In the genomic region with DNA sequence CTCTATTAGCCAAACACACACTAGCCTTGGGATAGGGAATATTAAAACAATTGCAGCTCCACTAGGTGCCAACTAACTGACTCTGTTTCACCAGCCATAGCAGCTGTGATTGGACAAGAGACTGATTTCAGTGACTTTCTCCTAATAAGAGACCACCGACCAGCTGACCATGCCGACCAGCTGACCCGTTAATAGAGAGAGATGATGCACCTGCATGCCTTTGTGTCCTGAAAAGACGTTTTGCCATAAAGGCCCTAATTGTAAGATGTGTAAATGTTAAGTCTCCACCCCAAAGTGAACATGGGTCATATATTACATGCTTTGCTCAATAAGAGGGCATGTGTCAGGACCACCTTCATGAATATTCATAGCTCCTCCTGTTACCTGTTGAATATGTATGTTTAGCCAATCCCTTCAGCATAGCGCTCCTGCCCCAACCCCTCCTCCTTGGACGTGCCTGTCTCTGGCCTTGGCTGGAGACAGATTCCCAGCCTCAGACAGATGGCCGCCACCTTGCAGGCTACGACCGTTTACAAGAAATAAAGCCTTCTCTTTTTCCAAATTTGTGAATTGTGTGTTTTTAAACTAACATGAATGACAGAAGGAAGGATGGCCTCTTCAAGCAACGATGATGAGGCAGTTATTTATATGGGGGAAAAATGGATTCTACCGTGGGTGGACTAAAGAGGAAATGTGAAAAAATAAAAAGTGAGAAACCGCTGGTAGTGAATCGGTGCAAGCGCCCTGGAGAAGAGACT, we compare ENCODE assay signal across 9 cellular contexts. TPM values are rescaled to one million over a fixed set of nuclear protein-coding genes. Genes with fewer than 3 reads are reported as not detected.
A peak's percentile ranks its signal among the peaks of the same experiment; 100 is the strongest.
DNase-seq lines count a peak whose midpoint lies in the region; ATAC-seq and TF ChIP-seq lines count a peak whose summit lies in the region.
"Had no signal": no experiment of that assay in that cellular context is flagged by ENCODE, and none has a peak within 500 bp of the region (broad histone marks: within the 10 kb centered on the region; RNA-seq: fewer than 3 reads in every experiment).

No MANE protein-coding gene starts in this region.

- DNase-seq in GF-D8 (lab: John Stamatoyannopoulos, UW) (peak; percentile 49), NCI-H774 (lab: John Stamatoyannopoulos, UW) (peak; percentile 50), choroid plexus epithelial cell (ENCODE audit: low read depth) (peak; percentile 6), midbrain (lab: John Stamatoyannopoulos, UW) (peak; percentile 49), vagina (ENCODE audit: extremely low spot score in 2 of 2) (no peak), NCI-H446 treated with DMSO at 0.1 percent for 48 hours (lab: John Stamatoyannopoulos, UW) (no peak), NCI-H2107 treated with DMSO at 0.1 percent for 48 hours (lab: John Stamatoyannopoulos, UW; ENCODE audit: unreplicated experiment) (no peak)

- intact Hi-C loops in vagina (cut with DNase I): no loop called here

- no peak for ATAC-seq in HG03159 (IDR thresholded peaks at IDR 0.05; ENCODE audit: unreplicated experiment)

- no peaks in the 10 kb centered on the region for H3K27me3 ChIP-seq in vagina
- H3K27me3 ChIP-seq: SJSA1 had no signal

- H3K4me3 ChIP-seq in choroid plexus epithelial cell (ENCODE audit: low read depth, low read length) (peak overlapping the region; percentile 98), vagina (peak overlapping the region; percentile 65 to 90)

- H3K36me3 ChIP-seq in vagina: peaks cover 0 to 10% of the 10 kb centered on the region in 2 donors

- TF ChIP-seq CTCF in choroid plexus epithelial cell (conservative IDR thresholded peaks at IDR 0.05; ENCODE audit: low read depth, low read length): no peak
- TF ChIP-seq CTCF in vagina (IDR thresholded peaks at IDR 0.05): no peak

- peak overlapping the region; percentile 83 for H3K27ac ChIP-seq in vagina
- H3K27ac ChIP-seq: SJSA1 had no signal

- H3K9me3 ChIP-seq in vagina: no peaks in the 10 kb centered on the region
- H3K9me3 ChIP-seq: SJSA1 had no signal

- H3K4me1 ChIP-seq in vagina: peaks cover 69% of the 10 kb centered on the region

- TF ChIP-seq POLR2A in vagina (IDR thresholded peaks at IDR 0.05): no peak

RNA-seq across cellular contexts. Expression of a gene that starts 1.2 kb away (rescaled TPM):
- 75.9 TPM for total RNA-seq in vagina

RNA-seq across cellular contexts. Expression of a gene that starts 3.6 kb away (rescaled TPM):
- 26.8 TPM for total RNA-seq in vagina

Comparison
In these comparisons a context has a peak if more than half of its experiments do, and no peak if none do; other contexts are left out.
1. DNase-seq: peak in GF-D8 (single experiment), NCI-H774 (single experiment), choroid plexus epithelial cell (single experiment) and midbrain (single experiment); none in vagina (0 of 2), NCI-H446 treated with DMSO at 0.1 percent for 48 hours (single experiment) and NCI-H2107 treated with DMSO at 0.1 percent for 48 hours (single experiment).